8 cellular contexts compared by ENCODE assay signal in genomic region chr1:37763791-37764741, GRCh38. TPM values are rescaled to one million over a fixed set of nuclear protein-coding genes. Genes with fewer than 3 reads are reported as not detected.
DNase-seq lines count a peak whose midpoint lies in the region; ATAC-seq and TF ChIP-seq lines count a peak whose summit lies in the region.

No MANE protein-coding gene starts in this region.

- no peak overlapping the region for H3K27ac ChIP-seq in heart left ventricle
- H3K27ac ChIP-seq in left ventricle myocardium inferior (replicated peaks): no peak overlapping the region
- no peak overlapping the region for H3K27ac ChIP-seq in WERI-Rb-1
- H3K27ac ChIP-seq in vagina: no peak overlapping the region

- H3K9me3 ChIP-seq in heart left ventricle (no peaks in the 10 kb centered on the region), left ventricle myocardium inferior (replicated peaks) (no peaks in the 10 kb centered on the region), WERI-Rb-1 (ENCODE audit: severe bottlenecking) (no peaks in the 10 kb centered on the region), vagina (no peaks in the 10 kb centered on the region)

- TF ChIP-seq CTCF in heart left ventricle (IDR thresholded peaks at IDR 0.05): no peak
- TF ChIP-seq CTCF in left ventricle myocardium inferior (IDR thresholded peaks at IDR 0.05; ENCODE audit: borderline replicate concordance): no peak
- TF ChIP-seq CTCF in WERI-Rb-1 (IDR thresholded peaks at IDR 0.05; ENCODE audit: low read depth, low read length): no peak
- TF ChIP-seq CTCF in fibroblast of villous mesenchyme (IDR thresholded peaks at IDR 0.05; ENCODE audit: insufficient read depth, low read depth, low read length): no peak
- TF ChIP-seq CTCF in vagina (IDR thresholded peaks at IDR 0.05): no peak

- no peaks in the 10 kb centered on the region for H3K4me1 ChIP-seq in heart left ventricle
- H3K4me1 ChIP-seq in left ventricle myocardium inferior: no peaks in the 10 kb centered on the region
- peaks cover 3% of the 10 kb centered on the region for H3K4me1 ChIP-seq in vagina

- intact Hi-C loops in heart left ventricle (cut with DNase I): no loop called here
- intact Hi-C loops in left ventricle myocardium inferior (cut with micrococcal nuclease): no loop called here
- intact Hi-C loops in vagina (cut with DNase I): no loop called here

- H3K27me3 ChIP-seq in heart left ventricle: peaks cover 30 to 93% (median 67%) of the 10 kb centered on the region in 9 donors
- peaks cover 99% of the 10 kb centered on the region for H3K27me3 ChIP-seq in left ventricle myocardium inferior (ENCODE audit: low read depth)
- peaks cover 13% of the 10 kb centered on the region for H3K27me3 ChIP-seq in WERI-Rb-1 (ENCODE audit: insufficient read depth, low read depth, severe bottlenecking)
- H3K27me3 ChIP-seq in vagina: peaks cover 8% of the 10 kb centered on the region

- TF ChIP-seq POLR2A in heart left ventricle (IDR thresholded peaks at IDR 0.05) (no peak), vagina (IDR thresholded peaks at IDR 0.05) (no peak)

- H3K36me3 ChIP-seq in heart left ventricle: no peaks in the 10 kb centered on the region
- H3K36me3 ChIP-seq in left ventricle myocardium inferior: no peaks in the 10 kb centered on the region
- no peaks in the 10 kb centered on the region for H3K36me3 ChIP-seq in WERI-Rb-1
- no peaks in the 10 kb centered on the region for H3K36me3 ChIP-seq in vagina

- ATAC-seq in heart left ventricle: peak in 3 of 4 donors; percentile 37 to 64 (median 55)
- ATAC-seq in GM18868 (IDR thresholded peaks at IDR 0.05; ENCODE audit: unreplicated experiment): no peak

- DNase-seq in heart left ventricle (peak in 3 of 5 donors; percentile 15 to 50 (median 43)), left ventricle myocardium inferior (no peak), WERI-Rb-1 (peak; percentile 60), fibroblast of villous mesenchyme (ENCODE audit: low read depth) (peak; percentile 47), vagina (ENCODE audit: extremely low spot score in 2 of 2) (no peak)
- peak; percentile 57 for DNase-seq in stimulated activated CD4-positive, alpha-beta T cell treated with anti-CD3 and anti-CD28 coated beads, Interleukin-1b, Interleukin-23, amount 100 ng/mL, for 48 hours
- no peak for DNase-seq in activated CD4-positive, CD25-positive, alpha-beta regulatory T cell treated with anti-CD3 and anti-CD28 coated beads, Interleukin-2, amount 50 U/mL, for 72 hours

- H3K4me3 ChIP-seq in heart left ventricle: no peak overlapping the region
- H3K4me3 ChIP-seq in left ventricle myocardium inferior: no peak overlapping the region
- peak overlapping the region; percentile 51 for H3K4me3 ChIP-seq in WERI-Rb-1 (ENCODE audit: low read depth, low read length)
- H3K4me3 ChIP-seq in fibroblast of villous mesenchyme (ENCODE audit: low read depth, low read length): no peak overlapping the region
- no peak overlapping the region for H3K4me3 ChIP-seq in vagina

- 11 to 18% (median 13%) methylated on average over 38 to 51 of the region's 51 CpGs for WGBS in heart left ventricle, 4 donors

RNA-seq across cellular contexts. Expression of gene EPHA10, which starts 0.9 kb away (rescaled TPM):
- total RNA-seq in heart left ventricle (under 1 TPM in 4 of 9 donors, not detected in 5; 0.05 to 0.60 (median 0.13) TPM), left ventricle myocardium inferior (0.14 TPM), fibroblast of villous mesenchyme (under 0.01 TPM in 1 of 2 replicates, not detected in the other), vagina (0.25 TPM)
- under 1 TPM; 0.01 to 0.11 TPM for polyA plus RNA-seq in heart left ventricle

RNA-seq across cellular contexts. Expression of gene MANEAL, which starts 29.6 kb away (rescaled TPM):
- total RNA-seq in heart left ventricle (1 to 10 TPM in 5 of 9 donors, under 1 TPM in 4; 0.63 to 2.9 (median 1.1) TPM), left ventricle myocardium inferior (1.9 TPM), fibroblast of villous mesenchyme (0.43 and 0.97 TPM in 2 replicates), vagina (3.2 TPM)
- polyA plus RNA-seq in heart left ventricle: under 1 TPM; 0.53 to 0.97 TPM

RNA-seq across cellular contexts. Expression of gene C1orf122, which starts 43.5 kb away (rescaled TPM):
- total RNA-seq in heart left ventricle: 10 to 100 TPM; 29.1 to 93.0 (median 44.0) TPM
- polyA plus RNA-seq in heart left ventricle: 10 to 100 TPM; 37.5 to 60.2 TPM
- total RNA-seq in left ventricle myocardium inferior: 47.3 TPM
- total RNA-seq in fibroblast of villous mesenchyme: 13.4 and 17.4 TPM in 2 replicates
- 51.8 TPM for total RNA-seq in vagina

RNA-seq across cellular contexts. Expression of gene YRDC, which starts 43.9 kb away (rescaled TPM):
- total RNA-seq in heart left ventricle (1 to 10 TPM; 4.0 to 8.9 (median 6.1) TPM), left ventricle myocardium inferior (5.7 TPM), fibroblast of villous mesenchyme (11.9 and 15.5 TPM in 2 replicates), vagina (9.1 TPM)
- polyA plus RNA-seq in heart left ventricle: 10 to 100 TPM in 1 of 2 donors, 1 to 10 TPM in 1; 2.8 to 21.3 TPM

Comparison
In these comparisons a context has a peak if more than half of its experiments do, and no peak if none do; other contexts are left out.
1. DNase-seq: peak in heart left ventricle (3 of 5), WERI-Rb-1 (single experiment), fibroblast of villous mesenchyme (single experiment) and stimulated activated CD4-positive, alpha-beta T cell treated with anti-CD3 and anti-CD28 coated beads, Interleukin-1b, Interleukin-23, amount 100 ng/mL, for 48 hours (single experiment); none in left ventricle myocardium inferior (single experiment), vagina (0 of 2) and activated CD4-positive, CD25-positive, alpha-beta regulatory T cell treated with anti-CD3 and anti-CD28 coated beads, Interleukin-2, amount 50 U/mL, for 72 hours (single experiment).